1 cellular context compared by ENCODE assay signal in the genomic region with DNA sequence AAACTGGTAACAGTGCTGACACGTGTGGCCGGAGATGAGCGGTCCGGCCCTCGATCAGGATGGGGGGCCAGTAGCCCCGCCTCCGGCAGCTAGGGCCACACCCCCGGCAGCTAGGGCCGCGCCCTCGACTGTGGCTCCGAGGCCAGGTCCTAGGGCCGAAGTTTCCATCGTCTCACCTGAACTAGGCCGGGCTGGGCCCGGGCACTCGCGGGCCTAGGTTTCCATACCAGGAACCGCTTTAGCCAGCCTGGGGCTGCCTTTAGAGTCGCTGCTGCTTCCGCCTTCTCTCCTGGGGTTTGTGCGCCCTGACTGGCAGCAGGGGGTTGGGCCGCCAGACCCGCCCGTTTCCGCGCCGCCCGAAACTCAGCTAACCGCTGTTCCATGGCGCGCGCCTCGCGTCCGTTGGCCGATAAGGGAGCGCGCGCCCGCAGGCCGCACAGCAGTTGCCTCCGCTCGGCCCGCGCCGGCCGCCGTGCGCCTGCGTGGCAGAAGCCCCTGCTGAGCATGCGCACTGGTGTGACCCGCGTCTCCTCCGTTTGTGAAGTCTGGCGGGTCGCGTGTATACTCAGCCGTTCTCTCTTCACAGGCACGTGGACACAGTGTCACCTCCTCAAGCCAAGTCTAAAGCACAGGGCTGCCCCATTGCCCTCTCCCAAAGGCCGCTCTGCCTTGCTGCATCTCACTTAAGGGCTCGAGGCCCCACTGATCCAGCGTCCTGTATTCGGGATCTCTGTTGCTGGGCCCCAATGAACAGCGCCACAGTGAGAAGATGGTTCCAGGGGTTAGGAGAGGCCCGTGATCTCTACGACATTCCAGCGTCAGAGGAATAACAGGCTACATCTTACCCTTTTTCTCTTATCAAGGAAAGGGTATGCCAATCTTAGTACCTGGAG.
TF ChIP-seq lines count a peak whose summit lies in the region.

A gene with protein sequence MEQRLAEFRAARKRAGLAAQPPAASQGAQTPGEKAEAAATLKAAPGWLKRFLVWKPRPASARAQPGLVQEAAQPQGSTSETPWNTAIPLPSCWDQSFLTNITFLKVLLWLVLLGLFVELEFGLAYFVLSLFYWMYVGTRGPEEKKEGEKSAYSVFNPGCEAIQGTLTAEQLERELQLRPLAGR (minus strand): TSS at position 480 of the 893 bp plus-strand sequence. CDS start 97 bp downstream, at position 383.

TF ChIP-seq in HepG2, 621 proteins besides CTCF, POLR2A, EP300 and RAD21 (continued from another document and continues in another):
- TF ChIP-seq SIX1 (CRISPR knock-in tag; IDR thresholded peaks at IDR 0.05; ENCODE audit: borderline replicate concordance), result peak; percentile 51; the same call in 1 of the 2 replicates
- peak; percentile 85 for TF ChIP-seq KDM2A (CRISPR knock-in tag; IDR thresholded peaks at IDR 0.05; ENCODE audit: borderline replicate concordance, low read depth)
- TF ChIP-seq, protein P1, sequence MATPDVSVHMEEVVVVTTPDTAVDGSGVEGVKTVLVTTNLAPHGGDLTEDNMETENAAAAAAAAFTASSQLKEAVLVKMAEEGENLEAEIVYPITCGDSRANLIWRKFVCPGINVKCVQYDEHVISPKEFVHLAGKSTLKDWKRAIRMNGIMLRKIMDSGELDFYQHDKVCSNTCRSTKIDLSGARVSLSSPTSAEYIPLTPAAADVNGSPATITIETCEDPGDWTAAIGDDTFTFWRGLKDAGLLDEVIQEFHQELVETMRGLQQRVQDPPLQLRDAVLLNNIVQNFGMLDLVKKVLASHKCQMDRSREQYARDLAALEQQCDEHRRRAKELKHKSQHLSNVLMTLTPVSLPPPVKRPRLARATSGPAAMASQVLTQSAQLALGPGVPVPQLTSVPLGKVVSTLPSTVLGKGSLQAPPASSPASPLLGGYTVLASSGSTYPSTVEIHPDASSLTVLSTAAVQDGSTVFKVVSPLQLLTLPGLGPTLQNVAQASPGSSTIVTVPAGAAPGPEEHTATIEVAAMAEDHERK (CRISPR knock-in tag; IDR thresholded peaks at IDR 0.05; ENCODE audit: low read depth), result no peak; the same call in 1 of the 2 replicates
- no peak for TF ChIP-seq FOXP1 (IDR thresholded peaks at IDR 0.05)
- no peak for TF ChIP-seq FOXP1 (CRISPR knock-in tag; IDR thresholded peaks at IDR 0.05)
- no peak for TF ChIP-seq AKAP8 (CRISPR knock-in tag; IDR thresholded peaks at IDR 0.05)
- peak; percentile 69 for TF ChIP-seq AGO2 (optimal IDR thresholded peaks at IDR 0.05; ENCODE audit: low read depth, low read length)
- TF ChIP-seq, protein P2, sequence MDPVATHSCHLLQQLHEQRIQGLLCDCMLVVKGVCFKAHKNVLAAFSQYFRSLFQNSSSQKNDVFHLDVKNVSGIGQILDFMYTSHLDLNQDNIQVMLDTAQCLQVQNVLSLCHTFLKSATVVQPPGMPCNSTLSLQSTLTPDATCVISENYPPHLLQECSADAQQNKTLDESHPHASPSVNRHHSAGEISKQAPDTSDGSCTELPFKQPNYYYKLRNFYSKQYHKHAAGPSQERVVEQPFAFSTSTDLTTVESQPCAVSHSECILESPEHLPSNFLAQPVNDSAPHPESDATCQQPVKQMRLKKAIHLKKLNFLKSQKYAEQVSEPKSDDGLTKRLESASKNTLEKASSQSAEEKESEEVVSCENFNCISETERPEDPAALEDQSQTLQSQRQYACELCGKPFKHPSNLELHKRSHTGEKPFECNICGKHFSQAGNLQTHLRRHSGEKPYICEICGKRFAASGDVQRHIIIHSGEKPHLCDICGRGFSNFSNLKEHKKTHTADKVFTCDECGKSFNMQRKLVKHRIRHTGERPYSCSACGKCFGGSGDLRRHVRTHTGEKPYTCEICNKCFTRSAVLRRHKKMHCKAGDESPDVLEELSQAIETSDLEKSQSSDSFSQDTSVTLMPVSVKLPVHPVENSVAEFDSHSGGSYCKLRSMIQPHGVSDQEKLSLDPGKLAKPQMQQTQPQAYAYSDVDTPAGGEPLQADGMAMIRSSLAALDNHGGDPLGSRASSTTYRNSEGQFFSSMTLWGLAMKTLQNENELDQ (CRISPR knock-in tag; IDR thresholded peaks at IDR 0.05; ENCODE audit: borderline replicate concordance), result no peak
- peak; percentile 30; the same call in 1 of the 2 replicates for TF ChIP-seq RCOR2 (CRISPR knock-in tag; IDR thresholded peaks at IDR 0.05)
- peak; percentile 99 for TF ChIP-seq TMF1 (CRISPR knock-in tag; IDR thresholded peaks at IDR 0.05; ENCODE audit: low read depth)
- peak; percentile 71; the same call in 1 of the 2 replicates for TF ChIP-seq ZNF850 (CRISPR knock-in tag; conservative IDR thresholded peaks at IDR 0.05)
- TF ChIP-seq HOXD1 (CRISPR knock-in tag; IDR thresholded peaks at IDR 0.05), result peak; percentile 59; the same call in 1 of the 2 replicates
- TF ChIP-seq ZNF367 (CRISPR knock-in tag; IDR thresholded peaks at IDR 0.05; ENCODE audit: borderline replicate concordance), result peak; percentile 88; the same call in 1 of the 2 replicates
- peak; percentile 73 for TF ChIP-seq ZNF777 (CRISPR knock-in tag; IDR thresholded peaks at IDR 0.05)
- no peak for TF ChIP-seq NFE2L2 (IDR thresholded peaks at IDR 0.05; ENCODE audit: low read length)
- peak; percentile 74 for TF ChIP-seq ONECUT2 (CRISPR knock-in tag; IDR thresholded peaks at IDR 0.05)
- TF ChIP-seq SMYD3 (CRISPR knock-in tag; IDR thresholded peaks at IDR 0.05), result peak; percentile 66; the same call in 1 of the 2 replicates
- TF ChIP-seq ZNF790 (CRISPR knock-in tag; IDR thresholded peaks at IDR 0.05; ENCODE audit: borderline replicate concordance), result peak; percentile 95; the same call in 1 of the 2 replicates
- peak; percentile 86; the same call in 1 of the 2 replicates for TF ChIP-seq DR1 (CRISPR knock-in tag; IDR thresholded peaks at IDR 0.05)
- TF ChIP-seq ZNF543 (CRISPR knock-in tag; IDR thresholded peaks at IDR 0.05), result peak; percentile 95
- TF ChIP-seq MBNL3 (CRISPR knock-in tag; conservative IDR thresholded peaks at IDR 0.05), result no peak
- peak; percentile 68 for TF ChIP-seq BRD4 (CRISPR knock-in tag; IDR thresholded peaks at IDR 0.05)
- TF ChIP-seq ZNF292 (CRISPR knock-in tag; IDR thresholded peaks at IDR 0.05; ENCODE audit: borderline replicate concordance, low read depth), result peak; percentile 9; the same call in 1 of the 2 replicates
- no peak for TF ChIP-seq SRSF9 (IDR thresholded peaks at IDR 0.05; ENCODE audit: borderline replicate concordance, insufficient read depth, low read depth, low read length, poor library complexity, severe bottlenecking)
- TF ChIP-seq ZNF792 (CRISPR knock-in tag; IDR thresholded peaks at IDR 0.05), result peak; percentile 95
- TF ChIP-seq GABPB1 (CRISPR knock-in tag; IDR thresholded peaks at IDR 0.05), result peak; percentile 83
- TF ChIP-seq, protein P3, sequence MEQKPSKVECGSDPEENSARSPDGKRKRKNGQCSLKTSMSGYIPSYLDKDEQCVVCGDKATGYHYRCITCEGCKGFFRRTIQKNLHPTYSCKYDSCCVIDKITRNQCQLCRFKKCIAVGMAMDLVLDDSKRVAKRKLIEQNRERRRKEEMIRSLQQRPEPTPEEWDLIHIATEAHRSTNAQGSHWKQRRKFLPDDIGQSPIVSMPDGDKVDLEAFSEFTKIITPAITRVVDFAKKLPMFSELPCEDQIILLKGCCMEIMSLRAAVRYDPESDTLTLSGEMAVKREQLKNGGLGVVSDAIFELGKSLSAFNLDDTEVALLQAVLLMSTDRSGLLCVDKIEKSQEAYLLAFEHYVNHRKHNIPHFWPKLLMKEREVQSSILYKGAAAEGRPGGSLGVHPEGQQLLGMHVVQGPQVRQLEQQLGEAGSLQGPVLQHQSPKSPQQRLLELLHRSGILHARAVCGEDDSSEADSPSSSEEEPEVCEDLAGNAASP (CRISPR knock-in tag; IDR thresholded peaks at IDR 0.05; ENCODE audit: borderline replicate concordance), result 0 out of 2 replicates have a peak, but pooled peaks have one; percentile 40
- TF ChIP-seq, protein P4, sequence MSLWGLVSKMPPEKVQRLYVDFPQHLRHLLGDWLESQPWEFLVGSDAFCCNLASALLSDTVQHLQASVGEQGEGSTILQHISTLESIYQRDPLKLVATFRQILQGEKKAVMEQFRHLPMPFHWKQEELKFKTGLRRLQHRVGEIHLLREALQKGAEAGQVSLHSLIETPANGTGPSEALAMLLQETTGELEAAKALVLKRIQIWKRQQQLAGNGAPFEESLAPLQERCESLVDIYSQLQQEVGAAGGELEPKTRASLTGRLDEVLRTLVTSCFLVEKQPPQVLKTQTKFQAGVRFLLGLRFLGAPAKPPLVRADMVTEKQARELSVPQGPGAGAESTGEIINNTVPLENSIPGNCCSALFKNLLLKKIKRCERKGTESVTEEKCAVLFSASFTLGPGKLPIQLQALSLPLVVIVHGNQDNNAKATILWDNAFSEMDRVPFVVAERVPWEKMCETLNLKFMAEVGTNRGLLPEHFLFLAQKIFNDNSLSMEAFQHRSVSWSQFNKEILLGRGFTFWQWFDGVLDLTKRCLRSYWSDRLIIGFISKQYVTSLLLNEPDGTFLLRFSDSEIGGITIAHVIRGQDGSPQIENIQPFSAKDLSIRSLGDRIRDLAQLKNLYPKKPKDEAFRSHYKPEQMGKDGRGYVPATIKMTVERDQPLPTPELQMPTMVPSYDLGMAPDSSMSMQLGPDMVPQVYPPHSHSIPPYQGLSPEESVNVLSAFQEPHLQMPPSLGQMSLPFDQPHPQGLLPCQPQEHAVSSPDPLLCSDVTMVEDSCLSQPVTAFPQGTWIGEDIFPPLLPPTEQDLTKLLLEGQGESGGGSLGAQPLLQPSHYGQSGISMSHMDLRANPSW (CRISPR knock-in tag; IDR thresholded peaks at IDR 0.05; ENCODE audit: borderline replicate concordance), result peak; percentile 78
- TF ChIP-seq KAT2B (IDR thresholded peaks at IDR 0.05; ENCODE audit: borderline replicate concordance, low read depth, low read length), result no peak
- peak; percentile 74; the same call in 1 of the 2 replicates for TF ChIP-seq NCOA2 (CRISPR knock-in tag; IDR thresholded peaks at IDR 0.05)
- TF ChIP-seq ZFP41 (CRISPR knock-in tag; IDR thresholded peaks at IDR 0.05; ENCODE audit: borderline replicate concordance), result peak; percentile 99; the same call in 1 of the 2 replicates
- TF ChIP-seq ZMAT3 (CRISPR knock-in tag; conservative IDR thresholded peaks at IDR 0.05), result peak; percentile 94
- peak; percentile 16; the same call in 1 of the 2 replicates for TF ChIP-seq TARDBP (CRISPR knock-in tag; IDR thresholded peaks at IDR 0.05)
- TF ChIP-seq, protein P5, sequence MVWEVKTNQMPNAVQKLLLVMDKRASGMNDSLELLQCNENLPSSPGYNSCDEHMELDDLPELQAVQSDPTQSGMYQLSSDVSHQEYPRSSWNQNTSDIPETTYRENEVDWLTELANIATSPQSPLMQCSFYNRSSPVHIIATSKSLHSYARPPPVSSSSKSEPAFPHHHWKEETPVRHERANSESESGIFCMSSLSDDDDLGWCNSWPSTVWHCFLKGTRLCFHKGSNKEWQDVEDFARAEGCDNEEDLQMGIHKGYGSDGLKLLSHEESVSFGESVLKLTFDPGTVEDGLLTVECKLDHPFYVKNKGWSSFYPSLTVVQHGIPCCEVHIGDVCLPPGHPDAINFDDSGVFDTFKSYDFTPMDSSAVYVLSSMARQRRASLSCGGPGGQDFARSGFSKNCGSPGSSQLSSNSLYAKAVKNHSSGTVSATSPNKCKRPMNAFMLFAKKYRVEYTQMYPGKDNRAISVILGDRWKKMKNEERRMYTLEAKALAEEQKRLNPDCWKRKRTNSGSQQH (CRISPR knock-in tag; IDR thresholded peaks at IDR 0.05; ENCODE audit: low read depth), result 0 out of 2 replicates have a peak, but pooled peaks have one; percentile 22
- TF ChIP-seq, protein P6, sequence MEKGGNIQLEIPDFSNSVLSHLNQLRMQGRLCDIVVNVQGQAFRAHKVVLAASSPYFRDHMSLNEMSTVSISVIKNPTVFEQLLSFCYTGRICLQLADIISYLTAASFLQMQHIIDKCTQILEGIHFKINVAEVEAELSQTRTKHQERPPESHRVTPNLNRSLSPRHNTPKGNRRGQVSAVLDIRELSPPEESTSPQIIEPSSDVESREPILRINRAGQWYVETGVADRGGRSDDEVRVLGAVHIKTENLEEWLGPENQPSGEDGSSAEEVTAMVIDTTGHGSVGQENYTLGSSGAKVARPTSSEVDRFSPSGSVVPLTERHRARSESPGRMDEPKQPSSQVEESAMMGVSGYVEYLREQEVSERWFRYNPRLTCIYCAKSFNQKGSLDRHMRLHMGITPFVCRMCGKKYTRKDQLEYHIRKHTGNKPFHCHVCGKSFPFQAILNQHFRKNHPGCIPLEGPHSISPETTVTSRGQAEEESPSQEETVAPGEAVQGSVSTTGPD (CRISPR knock-in tag; IDR thresholded peaks at IDR 0.05), result no peak; the same call in 1 of the 2 replicates
- no peak for TF ChIP-seq GPN1 (CRISPR knock-in tag; IDR thresholded peaks at IDR 0.05; ENCODE audit: borderline replicate concordance)
- no peak for TF ChIP-seq FOXA1 (IDR thresholded peaks at IDR 0.05)
- peak; percentile 39; the same call in 1 of the 2 replicates for TF ChIP-seq FOXA1 (CRISPR knock-in tag; IDR thresholded peaks at IDR 0.05)
- TF ChIP-seq TBP (CRISPR knock-in tag; IDR thresholded peaks at IDR 0.05), result no peak
- TF ChIP-seq ZSCAN21 (CRISPR knock-in tag; IDR thresholded peaks at IDR 0.05; ENCODE audit: borderline replicate concordance), result peak; percentile 99
- TF ChIP-seq BCL6 (CRISPR knock-in tag; IDR thresholded peaks at IDR 0.05), result peak; percentile 32; the same call in 1 of the 2 replicates
- peak; percentile 92 for TF ChIP-seq ZBTB10 (CRISPR knock-in tag; IDR thresholded peaks at IDR 0.05; ENCODE audit: borderline replicate concordance)
- TF ChIP-seq RXRA (CRISPR knock-in tag; IDR thresholded peaks at IDR 0.05), result peak; percentile 72; the same call in 1 of the 2 replicates
- no peak for TF ChIP-seq MBD4 (IDR thresholded peaks at IDR 0.05; ENCODE audit: borderline replicate concordance, low read length)
- no peak for TF ChIP-seq HNRNPUL1 (IDR thresholded peaks at IDR 0.05; ENCODE audit: low read depth, low read length)
- TF ChIP-seq SOX5 (CRISPR knock-in tag; IDR thresholded peaks at IDR 0.05; ENCODE audit: borderline replicate concordance), result peak; percentile 58
- TF ChIP-seq ZNF354B (CRISPR knock-in tag; IDR thresholded peaks at IDR 0.05), result 0 out of 2 replicates have a peak, but pooled peaks have one; percentile 24
- peak; percentile 76; the same call in 1 of the 2 replicates for TF ChIP-seq ZNF136 (CRISPR knock-in tag; IDR thresholded peaks at IDR 0.05; ENCODE audit: low read depth)
